ENCODE assay signal across 8 cellular contexts in the genomic region with DNA sequence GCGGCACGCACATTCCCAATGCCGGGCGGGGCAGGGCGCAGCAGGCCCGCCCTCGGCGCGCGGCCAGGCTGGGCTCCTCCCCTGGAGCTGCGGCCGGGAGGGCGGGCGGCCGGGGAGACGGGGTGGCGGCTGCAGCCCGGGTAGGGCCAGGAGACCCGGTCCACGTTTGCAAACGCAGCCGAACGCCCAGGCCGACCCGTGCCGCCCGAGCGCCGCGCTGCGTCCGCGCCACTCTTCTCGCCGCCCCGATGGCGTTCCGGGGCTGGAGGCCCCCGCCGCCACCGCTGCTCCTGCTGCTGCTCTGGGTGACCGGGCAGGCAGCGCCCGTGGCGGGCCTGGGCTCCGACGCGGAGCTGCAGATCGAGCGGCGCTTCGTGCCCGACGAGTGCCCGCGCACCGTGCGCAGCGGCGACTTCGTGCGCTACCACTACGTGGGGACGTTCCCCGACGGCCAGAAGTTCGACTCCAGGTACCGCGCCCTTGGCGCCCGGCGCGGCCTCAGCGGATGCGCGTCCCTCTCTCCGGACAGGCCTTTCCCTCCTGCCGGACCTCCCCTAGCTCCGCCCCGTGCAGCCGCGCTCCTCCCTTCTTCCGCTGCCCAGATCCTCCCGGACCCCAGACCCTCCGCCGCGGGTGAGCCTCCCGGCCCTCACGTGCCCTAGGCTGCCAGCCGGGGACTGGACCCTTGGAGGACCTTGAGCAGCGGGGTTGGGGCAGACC. TPM values are rescaled to one million over a fixed set of nuclear protein-coding genes. Genes with fewer than 3 reads are reported as not detected.
DNase-seq lines count a peak whose midpoint lies in the region; ATAC-seq and TF ChIP-seq lines count a peak whose summit lies in the region.

A gene with protein sequence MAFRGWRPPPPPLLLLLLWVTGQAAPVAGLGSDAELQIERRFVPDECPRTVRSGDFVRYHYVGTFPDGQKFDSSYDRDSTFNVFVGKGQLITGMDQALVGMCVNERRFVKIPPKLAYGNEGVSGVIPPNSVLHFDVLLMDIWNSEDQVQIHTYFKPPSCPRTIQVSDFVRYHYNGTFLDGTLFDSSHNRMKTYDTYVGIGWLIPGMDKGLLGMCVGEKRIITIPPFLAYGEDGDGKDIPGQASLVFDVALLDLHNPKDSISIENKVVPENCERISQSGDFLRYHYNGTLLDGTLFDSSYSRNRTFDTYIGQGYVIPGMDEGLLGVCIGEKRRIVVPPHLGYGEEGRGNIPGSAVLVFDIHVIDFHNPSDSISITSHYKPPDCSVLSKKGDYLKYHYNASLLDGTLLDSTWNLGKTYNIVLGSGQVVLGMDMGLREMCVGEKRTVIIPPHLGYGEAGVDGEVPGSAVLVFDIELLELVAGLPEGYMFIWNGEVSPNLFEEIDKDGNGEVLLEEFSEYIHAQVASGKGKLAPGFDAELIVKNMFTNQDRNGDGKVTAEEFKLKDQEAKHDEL (plus strand): TSS at position 115 of the 720 bp plus-strand sequence. CDS start 134 bp downstream, at position 249.

- TF ChIP-seq EP300 in gastroesophageal sphincter (IDR thresholded peaks at IDR 0.05): no peak

- peak; percentile 84 to 90 for TF ChIP-seq POLR2A in gastroesophageal sphincter (IDR thresholded peaks at IDR 0.05)

- peaks cover 0 to 36% (median 8%) of the 10 kb centered on the region in 3 donors for H3K4me1 ChIP-seq in gastroesophageal sphincter

- DNase-seq in COR-L47 (lab: John Stamatoyannopoulos, UW) (peak; percentile 53), NCI-H345 (lab: John Stamatoyannopoulos, UW) (peak; percentile 80)
- DNase-seq in activated T-helper 2 cell treated with anti-CD3 and anti-CD28 coated beads, Interferon-gamma antibody, Interleukin-2, Interleukin-4, amounts not matched to agents 10 μg/mL and 5 μg/mL and 100 μg/mL, durations not matched to agents 14 hours and 24 hours and 36 hours (ENCODE audit: low spot score): peak; percentile 14
- DNase-seq in activated effector memory CD4-positive, alpha-beta T cell treated with anti-CD3 and anti-CD28 coated beads, Interleukin-2, amount 50 U/mL, for 16 hours: no peak

- H3K36me3 ChIP-seq in gastroesophageal sphincter: no peaks in the 10 kb centered on the region

- H3K27me3 ChIP-seq in gastroesophageal sphincter: no peaks in the 10 kb centered on the region

- peaks cover 24% of the 10 kb centered on the region for H3K27me3 Mint-ChIP-seq in activated T-helper 2 cell treated with anti-CD3 and anti-CD28 coated beads, Interferon-gamma antibody, Interleukin-2, Interleukin-4, amounts not matched to agents 10 μg/mL and 5 μg/mL and 100 μg/mL, durations not matched to agents 14 hours and 24 hours and 36 hours (ENCODE audit: low read depth)
- H3K27me3 Mint-ChIP-seq in nephron (ENCODE audit: low read depth): no peaks in the 10 kb centered on the region

- H3K9me3 ChIP-seq in gastroesophageal sphincter: no peaks in the 10 kb centered on the region

- intact Hi-C loops in activated T-helper 2 cell treated with anti-CD3 and anti-CD28 coated beads, Interferon-gamma antibody, Interleukin-2, Interleukin-4, amounts not matched to agents 10 μg/mL and 5 μg/mL and 100 μg/mL, durations not matched to agents 14 hours and 24 hours and 36 hours (cut with micrococcal nuclease): loop anchor here (2.0 to 5.0 kb wide), 4 partner anchors 15 to 150 kb away; a partner anchor contains a TSS

- H3K4me1 Mint-ChIP-seq in activated T-helper 2 cell treated with anti-CD3 and anti-CD28 coated beads, Interferon-gamma antibody, Interleukin-2, Interleukin-4, amounts not matched to agents 10 μg/mL and 5 μg/mL and 100 μg/mL, durations not matched to agents 14 hours and 24 hours and 36 hours (ENCODE audit: low read depth): peaks cover 4% of the 10 kb centered on the region
- peaks cover 9% of the 10 kb centered on the region for H3K4me1 Mint-ChIP-seq in nephron

- H3K27ac Mint-ChIP-seq in activated T-helper 2 cell treated with anti-CD3 and anti-CD28 coated beads, Interferon-gamma antibody, Interleukin-2, Interleukin-4, amounts not matched to agents 10 μg/mL and 5 μg/mL and 100 μg/mL, durations not matched to agents 14 hours and 24 hours and 36 hours: no peak within 1 kb of the TSS
- H3K27ac Mint-ChIP-seq in nephron: peak within 1 kb of the TSS; percentile 89 to 97 (median 92)

- peaks cover 3% of the 10 kb centered on the region for H3K36me3 Mint-ChIP-seq in activated T-helper 2 cell treated with anti-CD3 and anti-CD28 coated beads, Interferon-gamma antibody, Interleukin-2, Interleukin-4, amounts not matched to agents 10 μg/mL and 5 μg/mL and 100 μg/mL, durations not matched to agents 14 hours and 24 hours and 36 hours (ENCODE audit: low read depth)
- H3K36me3 Mint-ChIP-seq in nephron (ENCODE audit: low read depth): peaks cover 15% of the 10 kb centered on the region

- peak within 1 kb of the TSS; percentile 60 to 67 for H3K4me3 ChIP-seq in gastroesophageal sphincter

- no CpG with 5 or more reads among the region's 91 CpGs for WGBS in gastroesophageal sphincter (ENCODE audit: low coverage in 1 of 2), 2 donors

- peak; percentile 84 for ATAC-seq in GM18907 (IDR thresholded peaks at IDR 0.05; ENCODE audit: unreplicated experiment)
- ATAC-seq in HG03095 (IDR thresholded peaks at IDR 0.05; ENCODE audit: unreplicated experiment): peak; percentile 81
- peak; percentile 96 for ATAC-seq in gastroesophageal sphincter

- peak in 1 of 4 experiments; percentile 7 for TF ChIP-seq CTCF in gastroesophageal sphincter (IDR thresholded peaks at IDR 0.05)
- no peak for TF ChIP-seq CTCF in nephron (IDR thresholded peaks at IDR 0.05; ENCODE audit: unreplicated experiment in 3 of 3)

- no peaks in the 10 kb centered on the region for H3K9me3 Mint-ChIP-seq in activated T-helper 2 cell treated with anti-CD3 and anti-CD28 coated beads, Interferon-gamma antibody, Interleukin-2, Interleukin-4, amounts not matched to agents 10 μg/mL and 5 μg/mL and 100 μg/mL, durations not matched to agents 14 hours and 24 hours and 36 hours
- H3K9me3 Mint-ChIP-seq in nephron: no peaks in the 10 kb centered on the region

- H3K27ac ChIP-seq in gastroesophageal sphincter: peak within 1 kb of the TSS; percentile 47 to 93 (median 88)

- H3K4me3 Mint-ChIP-seq in activated T-helper 2 cell treated with anti-CD3 and anti-CD28 coated beads, Interferon-gamma antibody, Interleukin-2, Interleukin-4, amounts not matched to agents 10 μg/mL and 5 μg/mL and 100 μg/mL, durations not matched to agents 14 hours and 24 hours and 36 hours (ENCODE audit: low read depth): peak within 1 kb of the TSS; percentile 83
- H3K4me3 Mint-ChIP-seq in nephron: peak within 1 kb of the TSS; percentile 88 to 93 (median 92)

RNA-seq across cellular contexts. Expression of the gene that starts here (rescaled TPM):
- 3.0 and 3.5 TPM in 2 replicates for total RNA-seq in activated T-helper 2 cell treated with anti-CD3 and anti-CD28 coated beads, Interferon-gamma antibody, Interleukin-2, Interleukin-4, amounts not matched to agents 10 μg/mL and 5 μg/mL and 100 μg/mL, durations not matched to agents 14 hours and 24 hours and 36 hours
- 100 to 1,000 TPM in 3 of 4 donors, 10 to 100 TPM in 1; 94.8 to 141 (median 135) TPM for total RNA-seq in gastroesophageal sphincter

Comparison
In these comparisons a context has a peak if more than half of its experiments do, and no peak if none do; other contexts are left out.
1. RNA of the gene that starts here (total RNA-seq): 94.8 to 141 TPM in gastroesophageal sphincter; 3.0 to 3.5 TPM in activated T-helper 2 cell treated with anti-CD3 and anti-CD28 coated beads, Interferon-gamma antibody, Interleukin-2, Interleukin-4, amounts not matched to agents 10 μg/mL and 5 μg/mL and 100 μg/mL, durations not matched to agents 14 hours and 24 hours and 36 hours; every median in the first group is over 10 times any median in the second.
2. Peak in every context shown above with its lines, with median percentiles within 50 percentile points of each other: ATAC-seq.